ENCODE assay signal across 8 cellular contexts in genomic region chr1:8004803-8005573, GRCh38. TPM values are rescaled to one million over a fixed set of nuclear protein-coding genes. Genes with fewer than 3 reads are reported as not detected.
DNase-seq lines count a peak whose midpoint lies in the region; ATAC-seq and TF ChIP-seq lines count a peak whose summit lies in the region.

No MANE protein-coding gene starts in this region.

- H3K36me3 Mint-ChIP-seq in activated CD4-positive, alpha-beta T cell treated with anti-CD3 and anti-CD28 coated beads, Interleukin-2, amount 10 ng/mL, durations not matched to agents 7 days and 5 days (ENCODE audit: low read depth) = no peaks in the 10 kb centered on the region
- H3K36me3 Mint-ChIP-seq in T-helper 17 cell (ENCODE audit: low read depth) = no peaks in the 10 kb centered on the region

- WGBS in thyroid gland, 2 donors = 47 to 60% methylated on average over 12 to 17 of the region's 17 CpGs

- H3K27me3 ChIP-seq in thyroid gland = no peaks in the 10 kb centered on the region

- intact Hi-C loops in left colon (cut with DNase I, micrococcal nuclease) (no loop called here), thyroid gland (cut with DNase I) (no loop called here)

- H3K27ac Mint-ChIP-seq in activated CD4-positive, alpha-beta T cell treated with anti-CD3 and anti-CD28 coated beads, Interleukin-2, amount 10 ng/mL, durations not matched to agents 7 days and 5 days = no peak overlapping the region
- no peak overlapping the region for H3K27ac Mint-ChIP-seq in T-helper 17 cell

- H3K4me1 Mint-ChIP-seq in activated CD4-positive, alpha-beta T cell treated with anti-CD3 and anti-CD28 coated beads, Interleukin-2, amount 10 ng/mL, durations not matched to agents 7 days and 5 days = no peaks in the 10 kb centered on the region
- no peaks in the 10 kb centered on the region for H3K4me1 Mint-ChIP-seq in T-helper 17 cell

- TF ChIP-seq CTCF in astrocyte of the cerebellum (IDR thresholded peaks at IDR 0.05; ENCODE audit: low read depth, low read length, missing control alignments) = no peak
- no peak for TF ChIP-seq CTCF in thyroid gland (IDR thresholded peaks at IDR 0.05)

- H3K27ac ChIP-seq in thyroid gland = peak overlapping the region; percentile 13 to 76 (median 67)

- peaks cover 0 to 4% of the 10 kb centered on the region in 2 donors for H3K36me3 ChIP-seq in thyroid gland

- in situ Hi-C loops in astrocyte of the cerebellum (cut with HindIII; ENCODE audit: low sequenced_read_pairs) = loop anchor here (25.0 kb wide), 1 partner anchor 93 kb away; no protein-coding TSS in a partner anchor

- DNase-seq in COR-L47 (lab: John Stamatoyannopoulos, UW) = peak; percentile 93
- DNase-seq in NCI-H1694 treated with DMSO at 0.1 percent for 48 hours (lab: John Stamatoyannopoulos, UW) = peak; percentile 44
- DNase-seq in astrocyte of the cerebellum (ENCODE audit: low read depth) = peak; percentile 76
- peak; percentile 28 to 65 for DNase-seq in left colon
- DNase-seq in thyroid gland = peak; percentile 52 to 59
- no peak for DNase-seq in activated CD4-positive, alpha-beta T cell treated with anti-CD3 and anti-CD28 coated beads, Interleukin-2, amount 10 ng/mL, durations not matched to agents 7 days and 5 days
- DNase-seq in SHP77 (lab: John Stamatoyannopoulos, UW) = no peak
- no peak for DNase-seq in T-helper 17 cell

- POLR2A ChIA-PET in activated CD4-positive, alpha-beta T cell treated with anti-CD3 and anti-CD28 coated beads, Interleukin-2, amount 10 ng/mL, durations not matched to agents 7 days and 5 days (lab: Charles Lee) = no interaction called here

- TF ChIP-seq POLR2A in thyroid gland (IDR thresholded peaks at IDR 0.05) = no peak

- no peaks in the 10 kb centered on the region for H3K9me3 Mint-ChIP-seq in activated CD4-positive, alpha-beta T cell treated with anti-CD3 and anti-CD28 coated beads, Interleukin-2, amount 10 ng/mL, durations not matched to agents 7 days and 5 days

- CTCF ChIA-PET in activated CD4-positive, alpha-beta T cell treated with anti-CD3 and anti-CD28 coated beads, Interleukin-2, amount 10 ng/mL, durations not matched to agents 7 days and 5 days (lab: Charles Lee) = interaction anchor here (0.6 to 2.0 kb wide), 2 partner anchors 10 to 23 kb away, joined by 3 to 7 read pairs; no protein-coding TSS in a partner anchor

- peaks cover 11 to 34% of the 10 kb centered on the region in 2 donors for H3K4me1 ChIP-seq in thyroid gland

- H3K4me3 ChIP-seq in astrocyte of the cerebellum (ENCODE audit: low read depth, low read length) (no peak overlapping the region), thyroid gland (replicated peaks in 1 of 3) (no peak overlapping the region)

- no peaks in the 10 kb centered on the region for H3K27me3 Mint-ChIP-seq in activated CD4-positive, alpha-beta T cell treated with anti-CD3 and anti-CD28 coated beads, Interleukin-2, amount 10 ng/mL, durations not matched to agents 7 days and 5 days
- no peaks in the 10 kb centered on the region for H3K27me3 Mint-ChIP-seq in T-helper 17 cell

- ATAC-seq in left colon (peak; percentile 35), T-helper 17 cell (no peak)

- no peaks in the 10 kb centered on the region for H3K9me3 ChIP-seq in thyroid gland
- H3K9me3 ChIP-seq in T-helper 17 cell (ENCODE audit: control insufficient read depth, low read length, poor library complexity, severe bottlenecking) = no peaks in the 10 kb centered on the region

- no peak overlapping the region for H3K4me3 Mint-ChIP-seq in activated CD4-positive, alpha-beta T cell treated with anti-CD3 and anti-CD28 coated beads, Interleukin-2, amount 10 ng/mL, durations not matched to agents 7 days and 5 days
- H3K4me3 Mint-ChIP-seq in T-helper 17 cell = no peak overlapping the region

RNA-seq across cellular contexts. Expression of gene ERRFI1, which starts 21.1 kb away (rescaled TPM):
- total RNA-seq in left colon (10 to 100 TPM; 37.2 to 57.8 TPM), thyroid gland (100 to 1,000 TPM in 2 of 4 donors, 10 to 100 TPM in 2; 59.9 to 133 (median 85.0) TPM), T-helper 17 cell (1 to 10 TPM; 1.1 to 1.8 TPM)
- under 1 TPM; 0.22 to 0.35 TPM for total RNA-seq in activated CD4-positive, alpha-beta T cell treated with anti-CD3 and anti-CD28 coated beads, Interleukin-2, amount 10 ng/mL, durations not matched to agents 7 days and 5 days

RNA-seq across cellular contexts. Expression of gene PARK7, which starts 43.5 kb away (rescaled TPM):
- total RNA-seq in left colon (100 to 1,000 TPM; 167 to 171 TPM), thyroid gland (100 to 1,000 TPM; 222 to 327 (median 257) TPM), T-helper 17 cell (100 to 1,000 TPM; 106 to 123 TPM)
- 100 to 1,000 TPM; 226 to 232 TPM for total RNA-seq in activated CD4-positive, alpha-beta T cell treated with anti-CD3 and anti-CD28 coated beads, Interleukin-2, amount 10 ng/mL, durations not matched to agents 7 days and 5 days

Comparison
In these comparisons a context has a peak if more than half of its experiments do, and no peak if none do; other contexts are left out.
1. DNase-seq: peak in COR-L47 (single experiment), NCI-H1694 treated with DMSO at 0.1 percent for 48 hours (single experiment), astrocyte of the cerebellum (single experiment), left colon (2 of 2) and thyroid gland (2 of 2); none in activated CD4-positive, alpha-beta T cell treated with anti-CD3 and anti-CD28 coated beads, Interleukin-2, amount 10 ng/mL, durations not matched to agents 7 days and 5 days (single experiment), SHP77 (0 of 2) and T-helper 17 cell (0 of 3).
2. RNA of gene ERRFI1, which starts 21.1 kb away (total RNA-seq): 59.9 to 133 TPM in thyroid gland and 37.2 to 57.8 TPM in left colon; 1.1 to 1.8 TPM in T-helper 17 cell and 0.22 to 0.35 TPM in activated CD4-positive, alpha-beta T cell treated with anti-CD3 and anti-CD28 coated beads, Interleukin-2, amount 10 ng/mL, durations not matched to agents 7 days and 5 days; every median in the first group is over 10 times any median in the second.